9 cellular contexts compared by ENCODE assay signal in the genomic region with DNA sequence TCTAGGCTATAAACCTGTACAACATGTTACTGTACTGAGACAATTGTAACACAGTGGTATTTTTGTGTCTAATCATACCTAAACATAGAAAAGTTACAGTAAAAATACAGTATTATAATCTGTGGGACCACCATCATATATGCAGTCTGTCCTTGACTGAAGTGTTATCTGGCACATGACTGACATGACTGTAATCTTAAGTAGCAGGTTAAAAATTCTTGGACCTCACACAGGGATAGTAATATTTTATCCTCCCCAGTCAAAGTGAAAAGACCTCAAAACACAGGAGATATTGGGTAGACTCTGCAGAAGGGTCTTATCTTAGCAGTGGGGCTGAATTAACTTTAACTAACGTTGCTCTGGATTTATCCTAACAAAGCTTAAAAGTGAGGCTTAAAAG. TPM values are rescaled to one million over a fixed set of nuclear protein-coding genes. Genes with fewer than 3 reads are reported as not detected.
"Had no signal": no experiment of that assay in that cellular context is flagged by ENCODE, and none has a peak within 500 bp of the region (broad histone marks: within the 10 kb centered on the region; RNA-seq: fewer than 3 reads in every experiment).

No MANE protein-coding gene starts in this region.

- DNase-seq: GDM1, GF-D8 had no signal

- FAIRE-seq: G401.6, GM12878, GM12891, GM12892, GM18507, GM19239 had no signal

- H3K4me3 ChIP-seq: GM12878 had no signal

- ATAC-seq: GM12878 had no signal

RNA-seq across cellular contexts. Expression of a gene that starts 4.9 kb away (rescaled TPM):
- total RNA-seq: G401 had no signal
